11 cellular contexts compared by ENCODE assay signal in the genomic region with DNA sequence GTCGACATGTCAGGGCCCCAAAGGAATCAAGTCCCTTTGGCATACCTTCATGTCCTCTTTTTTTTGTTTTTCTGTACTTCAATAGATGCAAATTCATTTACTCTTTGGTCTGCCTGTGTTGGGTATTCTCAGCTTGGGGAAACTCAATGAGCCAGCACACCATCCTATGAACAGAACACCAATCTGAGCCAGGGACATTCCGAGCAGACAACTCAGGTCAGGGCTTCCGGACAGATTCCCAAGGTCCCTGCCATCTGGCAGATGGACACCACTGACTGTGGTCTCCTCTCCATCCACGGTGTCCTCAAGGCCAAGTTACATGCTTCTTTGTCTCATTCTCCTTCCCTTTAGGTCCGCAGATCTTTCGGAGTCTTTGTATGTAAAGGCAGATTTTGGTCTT.
DNase-seq lines count a peak whose midpoint lies in the region; ATAC-seq and TF ChIP-seq lines count a peak whose summit lies in the region.
"Had no signal": no experiment of that assay in that cellular context is flagged by ENCODE, and none has a peak within 500 bp of the region (broad histone marks: within the 10 kb centered on the region; RNA-seq: fewer than 3 reads in every experiment).

No MANE protein-coding gene starts in this region.

- no peak overlapping the region for H3K27ac ChIP-seq in KMS-11
- H3K27ac ChIP-seq in right cardiac atrium (ENCODE audit: low read length): peak overlapping the region; percentile 6
- peak overlapping the region; percentile 90 for H3K27ac ChIP-seq in skeletal muscle tissue (ENCODE audit: low read depth, low read length)
- no peak overlapping the region for H3K27ac ChIP-seq in hepatocyte

- DNase-seq in cerebellar nuclear complex (lab: John Stamatoyannopoulos, UW) (peak; percentile 31 to 47), right cardiac atrium (no peak), NCI-H2171 treated with DMSO at 0.1 percent for 48 hours (lab: John Stamatoyannopoulos, UW) (no peak), ureter (ENCODE audit: low spot score) (no peak), MV-4-11 (lab: John Stamatoyannopoulos, UW) (no peak), hepatocyte (ENCODE audit: low spot score) (no peak)
- DNase-seq: CD4-positive, alpha-beta memory T cell; NCI-H226 had no signal

- no peaks in the 10 kb centered on the region for H3K9me2 ChIP-seq in hepatocyte (replicated peaks; ENCODE audit: insufficient read depth)

- H4K20me1 ChIP-seq in KMS-11 (ENCODE audit: insufficient read depth): no peaks in the 10 kb centered on the region
- no peaks in the 10 kb centered on the region for H4K20me1 ChIP-seq in hepatocyte (ENCODE audit: insufficient read depth, poor library complexity, severe bottlenecking)

- no peak overlapping the region for H3K4me3 ChIP-seq in KMS-11 (IDR thresholded peaks at IDR 0.05; ENCODE audit: insufficient read depth, low read depth, low read length)
- no peak overlapping the region for H3K4me3 ChIP-seq in right cardiac atrium (ENCODE audit: low read length)
- peak overlapping the region in 2 of 3 donors; percentile 7 to 34 for H3K4me3 ChIP-seq in skeletal muscle tissue (ENCODE audit: low read length in 3 of 3)
- H3K4me3 ChIP-seq in hepatocyte: no peak overlapping the region

- H3K4me2 ChIP-seq in KMS-11 (peak overlapping the region; percentile 54; the same call in 1 of the 2 replicates), hepatocyte (no peak overlapping the region)

- H2AFZ ChIP-seq in KMS-11 (ENCODE audit: low read depth): no peak overlapping the region
- no peak overlapping the region for H2AFZ ChIP-seq in hepatocyte

- H3K27me3 ChIP-seq in KMS-11 (ENCODE audit: insufficient read depth, low read depth): no peaks in the 10 kb centered on the region
- H3K27me3 ChIP-seq in right cardiac atrium (ENCODE audit: control insufficient read depth, insufficient read depth): no peaks in the 10 kb centered on the region
- H3K27me3 ChIP-seq in skeletal muscle tissue (ENCODE audit: control insufficient read depth in 3 of 3, insufficient read depth in 3 of 3, low read length in 3 of 3): no peaks in the 10 kb centered on the region
- no peaks in the 10 kb centered on the region for H3K27me3 ChIP-seq in hepatocyte

- H3K9ac ChIP-seq in KMS-11 (no peak overlapping the region), skeletal muscle tissue (ENCODE audit: low read depth in 1 of 3, low read length in 3 of 3) (peak overlapping the region in 1 of 3 donors; percentile 4)

- H3K4me1 ChIP-seq in KMS-11 (ENCODE audit: low read depth, poor library complexity, severe bottlenecking) (peaks cover 26% of the 10 kb centered on the region), right cardiac atrium (ENCODE audit: control insufficient read depth, insufficient read depth, low read length) (peaks cover 13% of the 10 kb centered on the region), skeletal muscle tissue (ENCODE audit: control insufficient read depth in 3 of 3, insufficient read depth in 3 of 3, low read length in 3 of 3) (peaks cover 39 to 53% (median 51%) of the 10 kb centered on the region in 3 donors), hepatocyte (ENCODE audit: insufficient read depth) (peaks cover 8% of the 10 kb centered on the region)

- intact Hi-C loops in right cardiac atrium (cut with DNase I): no loop called here

- H3K79me2 ChIP-seq in KMS-11 (ENCODE audit: insufficient read depth, low read depth): no peaks in the 10 kb centered on the region
- no peaks in the 10 kb centered on the region for H3K79me2 ChIP-seq in hepatocyte

- H3K36me3 ChIP-seq in KMS-11 (ENCODE audit: insufficient read depth) (no peaks in the 10 kb centered on the region), skeletal muscle tissue (ENCODE audit: control insufficient read depth in 3 of 3, insufficient read depth in 3 of 3, low read length in 3 of 3) (peaks cover 0 to 3% (median 0%) of the 10 kb centered on the region in 3 donors), hepatocyte (replicated peaks; ENCODE audit: insufficient read depth, low read depth) (no peaks in the 10 kb centered on the region)

- no peaks in the 10 kb centered on the region for H3K9me3 ChIP-seq in right cardiac atrium (ENCODE audit: control insufficient read depth, low read length)
- no peaks in the 10 kb centered on the region for H3K9me3 ChIP-seq in skeletal muscle tissue (ENCODE audit: control insufficient read depth in 3 of 3, low read length in 3 of 3)
- no peaks in the 10 kb centered on the region for H3K9me3 ChIP-seq in hepatocyte (ENCODE audit: low read depth)

- ATAC-seq in right cardiac atrium: no peak
- ATAC-seq: Panc1 had no signal

- WGBS in right cardiac atrium: 79% methylated on average over 6 of the region's 6 CpGs
- WGBS in hepatocyte (ENCODE audit: low lambda C conversion rate, missing lambda C conversion rate): 92% methylated on average over 6 of the region's 6 CpGs

- TF ChIP-seq CTCF in KMS-11 (conservative IDR thresholded peaks at IDR 0.05; ENCODE audit: low read depth, low read length): no peak
- TF ChIP-seq CTCF in hepatocyte (IDR thresholded peaks at IDR 0.05; ENCODE audit: poor library complexity): no peak

Comparison
In these comparisons a context has a peak if more than half of its experiments do, and no peak if none do; other contexts are left out.
1. H3K27ac ChIP-seq: peak in right cardiac atrium (single experiment) and skeletal muscle tissue (single experiment); none in KMS-11 (single experiment) and hepatocyte (single experiment).
2. H3K4me3 ChIP-seq: peak in skeletal muscle tissue (2 of 3); none in KMS-11 (single experiment), right cardiac atrium (single experiment) and hepatocyte (single experiment).
3. DNase-seq: peak in cerebellar nuclear complex (2 of 2); none in right cardiac atrium (0 of 3), NCI-H2171 treated with DMSO at 0.1 percent for 48 hours (single experiment), ureter (single experiment), MV-4-11 (single experiment) and hepatocyte (single experiment).